ENCODE assay signal across 1 cellular context in the genomic region with DNA sequence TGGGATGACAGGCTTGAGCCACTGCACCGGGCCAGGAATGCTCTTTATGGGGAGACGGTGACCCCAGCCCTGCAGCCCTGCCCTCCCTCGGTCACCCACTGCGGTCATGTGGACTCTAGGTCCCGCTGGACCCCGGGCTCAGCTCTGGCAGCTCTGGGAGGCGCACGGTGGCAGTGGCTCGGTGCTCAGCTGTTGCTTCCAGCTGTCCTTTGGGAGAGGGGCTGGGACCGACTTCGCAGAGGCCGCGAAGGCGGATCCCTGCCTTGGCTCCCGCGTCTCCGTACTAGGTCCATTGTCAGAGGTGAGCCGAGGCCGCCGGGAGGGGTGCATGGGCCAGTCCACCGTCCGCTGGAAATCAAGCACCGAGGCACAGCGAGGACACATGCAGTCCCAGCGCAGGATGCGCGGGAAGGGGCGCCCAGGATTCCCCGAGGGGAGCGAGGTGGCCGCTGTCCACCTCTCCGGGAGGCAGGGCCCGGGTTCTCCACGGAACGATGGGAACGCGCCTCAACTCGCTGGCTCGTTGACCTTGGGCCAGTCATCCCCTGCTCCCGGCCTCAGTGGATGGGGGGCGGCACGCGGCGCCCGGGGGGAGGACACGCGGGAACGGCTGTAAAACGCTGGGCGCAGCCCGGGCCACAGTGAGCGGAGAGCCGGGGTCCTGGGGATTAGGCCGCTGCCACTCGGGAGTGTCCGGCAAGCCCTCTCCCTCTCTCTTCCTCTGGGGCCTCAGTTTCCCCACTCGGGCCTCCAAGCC.
TF ChIP-seq lines count a peak whose summit lies in the region.

No MANE protein-coding gene starts in this region.

TF ChIP-seq in IMR-90, 13 proteins besides CTCF, POLR2A, EP300 and RAD21:
- TF ChIP-seq, protein P1, sequence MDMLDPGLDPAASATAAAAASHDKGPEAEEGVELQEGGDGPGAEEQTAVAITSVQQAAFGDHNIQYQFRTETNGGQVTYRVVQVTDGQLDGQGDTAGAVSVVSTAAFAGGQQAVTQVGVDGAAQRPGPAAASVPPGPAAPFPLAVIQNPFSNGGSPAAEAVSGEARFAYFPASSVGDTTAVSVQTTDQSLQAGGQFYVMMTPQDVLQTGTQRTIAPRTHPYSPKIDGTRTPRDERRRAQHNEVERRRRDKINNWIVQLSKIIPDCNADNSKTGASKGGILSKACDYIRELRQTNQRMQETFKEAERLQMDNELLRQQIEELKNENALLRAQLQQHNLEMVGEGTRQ (IDR thresholded peaks at IDR 0.05; ENCODE audit: low read depth, low read length): no peak
- no peak for TF ChIP-seq FOS (IDR thresholded peaks at IDR 0.05; ENCODE audit: low read depth, low read length)
- no peak for TF ChIP-seq BHLHE40 (IDR thresholded peaks at IDR 0.05; ENCODE audit: low read depth, low read length)
- TF ChIP-seq RFX5 (IDR thresholded peaks at IDR 0.05; ENCODE audit: low read depth, low read length): no peak
- TF ChIP-seq SMC3 (IDR thresholded peaks at IDR 0.05; ENCODE audit: low read depth, low read length): no peak
- no peak for TF ChIP-seq NFE2L2 (IDR thresholded peaks at IDR 0.05; ENCODE audit: low read depth, low read length)
- TF ChIP-seq, protein P2, sequence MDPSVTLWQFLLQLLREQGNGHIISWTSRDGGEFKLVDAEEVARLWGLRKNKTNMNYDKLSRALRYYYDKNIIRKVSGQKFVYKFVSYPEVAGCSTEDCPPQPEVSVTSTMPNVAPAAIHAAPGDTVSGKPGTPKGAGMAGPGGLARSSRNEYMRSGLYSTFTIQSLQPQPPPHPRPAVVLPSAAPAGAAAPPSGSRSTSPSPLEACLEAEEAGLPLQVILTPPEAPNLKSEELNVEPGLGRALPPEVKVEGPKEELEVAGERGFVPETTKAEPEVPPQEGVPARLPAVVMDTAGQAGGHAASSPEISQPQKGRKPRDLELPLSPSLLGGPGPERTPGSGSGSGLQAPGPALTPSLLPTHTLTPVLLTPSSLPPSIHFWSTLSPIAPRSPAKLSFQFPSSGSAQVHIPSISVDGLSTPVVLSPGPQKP (IDR thresholded peaks at IDR 0.05; ENCODE audit: borderline replicate concordance, low read depth, low read length): no peak
- TF ChIP-seq CHD1 (IDR thresholded peaks at IDR 0.05; ENCODE audit: low read depth, low read length): no peak
- TF ChIP-seq MXI1 (IDR thresholded peaks at IDR 0.05; ENCODE audit: borderline replicate concordance, low read depth, low read length): no peak
- no peak for TF ChIP-seq MAFK (IDR thresholded peaks at IDR 0.05; ENCODE audit: low read depth, low read length)
- TF ChIP-seq RCOR1 (IDR thresholded peaks at IDR 0.05; ENCODE audit: insufficient replicate concordance, low read length): no peak
